In the genomic region with DNA sequence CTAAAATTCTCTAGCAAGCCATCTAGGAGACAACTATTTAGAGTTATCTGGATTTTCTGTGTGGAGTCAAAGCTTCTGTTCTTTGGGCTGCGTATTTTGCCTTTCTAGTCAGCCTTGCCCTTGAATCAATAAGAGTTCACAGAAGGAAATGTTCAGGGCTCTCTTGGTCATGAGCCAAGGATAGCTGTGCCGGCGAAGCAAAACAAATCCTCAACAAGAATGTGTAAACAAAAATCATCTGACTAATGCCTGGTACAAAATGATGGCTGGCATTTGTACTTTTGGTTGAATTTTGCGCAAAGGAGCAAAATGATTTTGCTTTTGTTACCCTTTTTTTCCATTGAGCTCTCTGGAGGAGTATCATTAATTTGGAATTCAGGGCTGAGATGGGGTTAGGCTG, we compare ENCODE assay signal across 10 cellular contexts.
DNase-seq lines count a peak whose midpoint lies in the region; ATAC-seq and TF ChIP-seq lines count a peak whose summit lies in the region.
"Had no signal": no experiment of that assay in that cellular context is flagged by ENCODE, and none has a peak within 500 bp of the region (broad histone marks: within the 10 kb centered on the region; RNA-seq: fewer than 3 reads in every experiment).

No MANE protein-coding gene starts in this region.

- H3K4me3 ChIP-seq in LNCaP clone FGC (ENCODE audit: low read depth, low read length) (no peak overlapping the region), cardiac fibroblast (replicated peaks in 1 of 2; ENCODE audit: low read depth in 2 of 2, low read length in 2 of 2) (no peak overlapping the region)

- TF ChIP-seq CTCF in LNCaP clone FGC (IDR thresholded peaks at IDR 0.05; ENCODE audit: control insufficient read depth, extremely low read depth, insufficient read depth): no peak
- TF ChIP-seq CTCF in cardiac fibroblast (IDR thresholded peaks at IDR 0.05; ENCODE audit: low read depth, low read length): no peak

- DNase-seq in Ammon's horn (ENCODE audit: low spot score) (peak; percentile 71), LNCaP clone FGC (ENCODE audit: low read depth) (peak; percentile 89), cardiac fibroblast (ENCODE audit: low read depth in 2 of 2) (peak; percentile 48 to 87), midbrain (lab: John Stamatoyannopoulos, UW) (peak; percentile 56), Kasumi-1 (lab: John Stamatoyannopoulos, UW) (no peak)
- no peak for DNase-seq in activated CD4-positive, alpha-beta T cell treated with anti-CD3 and anti-CD28 coated beads, Interleukin-2, amount 50 U/mL, for 48 hours
- DNase-seq in stimulated activated CD4-positive, alpha-beta T cell treated with anti-CD3 and anti-CD28 coated beads, Interleukin-2, amount 100 ng/mL, for 48 hours: no peak
- DNase-seq: activated CD4-positive, alpha-beta T cell treated with anti-CD3 and anti-CD28 coated beads, Interleukin-2, amount 50 U/mL, for 4 hours; OCI-M1 had no signal

- ATAC-seq in HG03571 (IDR thresholded peaks at IDR 0.05; ENCODE audit: unreplicated experiment): no peak

Comparison
In these comparisons a context has a peak if more than half of its experiments do, and no peak if none do; other contexts are left out.
1. DNase-seq: peak in Ammon's horn (single experiment), LNCaP clone FGC (single experiment), cardiac fibroblast (2 of 2) and midbrain (single experiment); none in activated CD4-positive, alpha-beta T cell treated with anti-CD3 and anti-CD28 coated beads, Interleukin-2, amount 50 U/mL, for 48 hours (0 of 2), Kasumi-1 (0 of 2) and stimulated activated CD4-positive, alpha-beta T cell treated with anti-CD3 and anti-CD28 coated beads, Interleukin-2, amount 100 ng/mL, for 48 hours (0 of 2).